Comparison of ENCODE assay signal across 16 cellular contexts in genomic region chr1:19420606-19421005, GRCh38.
A peak's percentile ranks its signal among the peaks of the same experiment; 100 is the strongest.
DNase-seq lines count a peak whose midpoint lies in the region; ATAC-seq and TF ChIP-seq lines count a peak whose summit lies in the region.
"Had no signal": no experiment of that assay in that cellular context is flagged by ENCODE, and none has a peak within 500 bp of the region (broad histone marks: within the 10 kb centered on the region; RNA-seq: fewer than 3 reads in every experiment).

No MANE protein-coding gene starts in this region.

- H3K4me1 ChIP-seq in right atrium auricular region (peaks cover 0 to 84% of the 10 kb centered on the region in 2 donors), uterus (peaks cover 18 to 20% of the 10 kb centered on the region in 2 donors)
- H3K4me1 ChIP-seq: Caco-2 had no signal

- DNase-seq in right atrium auricular region (ENCODE audit: low spot score) (no peak), Right ventricle myocardium inferior (ENCODE audit: missing footprints) (no peak), coronary artery (ENCODE audit: low spot score) (no peak), posterior vena cava (ENCODE audit: low spot score) (peak; percentile 14), uterus (no peak), ureter (ENCODE audit: low spot score) (no peak), EL (no peak)
- DNase-seq: anterior cingulate cortex; Caco-2; NCI-H1436 treated with DMSO at 0.1 percent for 48 hours; Right ventricle myocardium superior; stimulated activated CD4-positive, alpha-beta T cell treated with anti-CD3 and anti-CD28 coated beads, Interleukin-4, amount 100 ng/mL, for 4 hours had no signal

- no peak for ATAC-seq in Right ventricle myocardium inferior
- ATAC-seq in GM21528 (IDR thresholded peaks at IDR 0.05; ENCODE audit: low FRiP score, unreplicated experiment): no peak
- ATAC-seq: GM23338, HepG2 had no signal

- H3K4me3 ChIP-seq in right atrium auricular region: no peak overlapping the region
- H3K4me3 ChIP-seq in coronary artery: no peak overlapping the region
- H3K4me3 ChIP-seq in uterus: no peak overlapping the region
- H3K4me3 ChIP-seq: GM23338, skin epidermis had no signal

- no peak for TF ChIP-seq POLR2A in uterus (IDR thresholded peaks at IDR 0.05)

- no peaks in the 10 kb centered on the region for H3K9me3 ChIP-seq in right atrium auricular region
- no peaks in the 10 kb centered on the region for H3K9me3 ChIP-seq in uterus
- H3K9me3 ChIP-seq: Caco-2 had no signal

- no peaks in the 10 kb centered on the region for H3K27me3 ChIP-seq in right atrium auricular region
- H3K27me3 ChIP-seq in uterus: no peaks in the 10 kb centered on the region

- intact Hi-C loops in Right ventricle myocardium inferior (cut with DNase I) (no loop called here), posterior vena cava (cut with DNase I) (no loop called here), uterus (cut with DNase I; ENCODE audit: low total_unique reads) (no loop called here)

- H3K27ac ChIP-seq in right atrium auricular region (peak overlapping the region; percentile 18 to 52), coronary artery (peak overlapping the region; percentile 36 to 43), uterus (peak overlapping the region; percentile 17 to 37)

- TF ChIP-seq CTCF in right atrium auricular region (IDR thresholded peaks at IDR 0.05) (no peak), coronary artery (IDR thresholded peaks at IDR 0.05) (no peak), uterus (IDR thresholded peaks at IDR 0.05) (no peak)

- H3K36me3 ChIP-seq in right atrium auricular region (peaks cover 20% of the 10 kb centered on the region), uterus (no peaks in the 10 kb centered on the region)
